1 cellular context compared by ENCODE assay signal in the genomic region with DNA sequence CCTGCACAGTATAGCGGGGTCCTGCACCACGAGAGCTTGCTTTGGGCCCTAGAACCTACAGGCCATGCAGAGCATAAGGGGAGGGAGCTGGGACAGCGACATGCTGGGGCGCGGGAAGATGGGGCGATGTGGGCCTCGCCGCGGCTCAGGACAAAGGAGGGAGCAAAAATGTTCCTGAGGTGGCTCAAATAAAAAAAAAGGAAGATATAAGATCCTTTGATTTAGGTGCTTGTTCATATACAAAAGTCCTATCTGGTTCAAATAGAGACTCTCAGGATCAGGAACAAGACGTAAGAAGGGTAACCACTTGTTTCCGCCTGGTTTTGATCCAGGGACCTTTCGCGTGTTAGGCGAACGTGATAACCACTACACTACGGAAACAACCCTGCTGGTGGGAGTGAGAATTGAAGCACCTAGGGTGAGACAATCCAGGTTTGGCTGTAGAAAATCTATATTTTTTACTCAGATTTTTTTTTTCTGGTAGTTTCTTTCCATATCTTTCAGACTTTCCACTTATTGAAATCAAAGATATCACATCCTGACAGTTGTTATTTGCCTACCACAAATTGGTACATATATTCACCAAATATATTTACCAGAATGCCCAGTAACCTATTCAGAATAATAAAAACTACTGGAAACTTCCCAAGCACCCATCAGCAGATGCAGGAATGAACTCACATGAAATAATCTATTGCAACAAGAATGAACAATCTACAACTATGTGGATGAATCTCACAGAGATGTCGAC.
TF ChIP-seq lines count a peak whose summit lies in the region.

No MANE protein-coding gene starts in this region.

TF ChIP-seq in HepG2, 621 proteins besides CTCF, POLR2A, EP300 and RAD21 (continued from another document and continues in another):
- TF ChIP-seq, protein P1, sequence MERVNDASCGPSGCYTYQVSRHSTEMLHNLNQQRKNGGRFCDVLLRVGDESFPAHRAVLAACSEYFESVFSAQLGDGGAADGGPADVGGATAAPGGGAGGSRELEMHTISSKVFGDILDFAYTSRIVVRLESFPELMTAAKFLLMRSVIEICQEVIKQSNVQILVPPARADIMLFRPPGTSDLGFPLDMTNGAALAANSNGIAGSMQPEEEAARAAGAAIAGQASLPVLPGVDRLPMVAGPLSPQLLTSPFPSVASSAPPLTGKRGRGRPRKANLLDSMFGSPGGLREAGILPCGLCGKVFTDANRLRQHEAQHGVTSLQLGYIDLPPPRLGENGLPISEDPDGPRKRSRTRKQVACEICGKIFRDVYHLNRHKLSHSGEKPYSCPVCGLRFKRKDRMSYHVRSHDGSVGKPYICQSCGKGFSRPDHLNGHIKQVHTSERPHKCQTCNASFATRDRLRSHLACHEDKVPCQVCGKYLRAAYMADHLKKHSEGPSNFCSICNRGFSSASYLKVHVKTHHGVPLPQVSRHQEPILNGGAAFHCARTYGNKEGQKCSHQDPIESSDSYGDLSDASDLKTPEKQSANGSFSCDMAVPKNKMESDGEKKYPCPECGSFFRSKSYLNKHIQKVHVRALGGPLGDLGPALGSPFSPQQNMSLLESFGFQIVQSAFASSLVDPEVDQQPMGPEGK (CRISPR knock-in tag; IDR thresholded peaks at IDR 0.05) = 0 out of 2 replicates have a peak, but pooled peaks have one; percentile 15
- TF ChIP-seq SKI (IDR thresholded peaks at IDR 0.05; ENCODE audit: partially characterized antibody) (no peak), ZNF235 (CRISPR knock-in tag; IDR thresholded peaks at IDR 0.05; ENCODE audit: borderline replicate concordance) (peak; percentile 33; the same call in 1 of the 2 replicates), CHD2 (IDR thresholded peaks at IDR 0.05; ENCODE audit: low read depth, low read length) (no peak), ISX (CRISPR knock-in tag; conservative IDR thresholded peaks at IDR 0.05) (no peak), ETV6 (CRISPR knock-in tag; conservative IDR thresholded peaks at IDR 0.05) (no peak), ZNF572 (CRISPR knock-in tag; IDR thresholded peaks at IDR 0.05) (no peak), ZNF343 (CRISPR knock-in tag; IDR thresholded peaks at IDR 0.05) (0 out of 2 replicates have a peak, but pooled peaks have one; percentile 25), NCOA5 (CRISPR knock-in tag; IDR thresholded peaks at IDR 0.05) (no peak), SSRP1 (CRISPR knock-in tag; IDR thresholded peaks at IDR 0.05) (peak; percentile 83; the same call in 1 of the 2 replicates), SP140L (CRISPR knock-in tag; IDR thresholded peaks at IDR 0.05; ENCODE audit: borderline replicate concordance) (peak; percentile 97; the same call in 1 of the 2 replicates), ZFX (CRISPR knock-in tag; IDR thresholded peaks at IDR 0.05; ENCODE audit: low read depth) (no peak), SRSF1 (optimal IDR thresholded peaks at IDR 0.05; ENCODE audit: low read depth, low read length) (no peak), HHEX (CRISPR knock-in tag; IDR thresholded peaks at IDR 0.05) (no peak), THAP11 (CRISPR knock-in tag; IDR thresholded peaks at IDR 0.05) (peak; percentile 76), ZNF501 (CRISPR knock-in tag; IDR thresholded peaks at IDR 0.05) (peak; percentile 18; the same call in 1 of the 2 replicates), ZNF792 (CRISPR knock-in tag; IDR thresholded peaks at IDR 0.05) (peak; percentile 89), ZSCAN25 (CRISPR knock-in tag; IDR thresholded peaks at IDR 0.05) (peak; percentile 27; the same call in 1 of the 2 replicates)
- TF ChIP-seq, protein P2, sequence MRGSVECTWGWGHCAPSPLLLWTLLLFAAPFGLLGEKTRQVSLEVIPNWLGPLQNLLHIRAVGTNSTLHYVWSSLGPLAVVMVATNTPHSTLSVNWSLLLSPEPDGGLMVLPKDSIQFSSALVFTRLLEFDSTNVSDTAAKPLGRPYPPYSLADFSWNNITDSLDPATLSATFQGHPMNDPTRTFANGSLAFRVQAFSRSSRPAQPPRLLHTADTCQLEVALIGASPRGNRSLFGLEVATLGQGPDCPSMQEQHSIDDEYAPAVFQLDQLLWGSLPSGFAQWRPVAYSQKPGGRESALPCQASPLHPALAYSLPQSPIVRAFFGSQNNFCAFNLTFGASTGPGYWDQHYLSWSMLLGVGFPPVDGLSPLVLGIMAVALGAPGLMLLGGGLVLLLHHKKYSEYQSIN (CRISPR knock-in tag; IDR thresholded peaks at IDR 0.05; ENCODE audit: borderline replicate concordance) = no peak
- TF ChIP-seq, protein P3, sequence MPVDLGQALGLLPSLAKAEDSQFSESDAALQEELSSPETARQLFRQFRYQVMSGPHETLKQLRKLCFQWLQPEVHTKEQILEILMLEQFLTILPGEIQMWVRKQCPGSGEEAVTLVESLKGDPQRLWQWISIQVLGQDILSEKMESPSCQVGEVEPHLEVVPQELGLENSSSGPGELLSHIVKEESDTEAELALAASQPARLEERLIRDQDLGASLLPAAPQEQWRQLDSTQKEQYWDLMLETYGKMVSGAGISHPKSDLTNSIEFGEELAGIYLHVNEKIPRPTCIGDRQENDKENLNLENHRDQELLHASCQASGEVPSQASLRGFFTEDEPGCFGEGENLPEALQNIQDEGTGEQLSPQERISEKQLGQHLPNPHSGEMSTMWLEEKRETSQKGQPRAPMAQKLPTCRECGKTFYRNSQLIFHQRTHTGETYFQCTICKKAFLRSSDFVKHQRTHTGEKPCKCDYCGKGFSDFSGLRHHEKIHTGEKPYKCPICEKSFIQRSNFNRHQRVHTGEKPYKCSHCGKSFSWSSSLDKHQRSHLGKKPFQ (CRISPR knock-in tag; IDR thresholded peaks at IDR 0.05; ENCODE audit: insufficient replicate concordance) = no peak
- TF ChIP-seq, protein P4, sequence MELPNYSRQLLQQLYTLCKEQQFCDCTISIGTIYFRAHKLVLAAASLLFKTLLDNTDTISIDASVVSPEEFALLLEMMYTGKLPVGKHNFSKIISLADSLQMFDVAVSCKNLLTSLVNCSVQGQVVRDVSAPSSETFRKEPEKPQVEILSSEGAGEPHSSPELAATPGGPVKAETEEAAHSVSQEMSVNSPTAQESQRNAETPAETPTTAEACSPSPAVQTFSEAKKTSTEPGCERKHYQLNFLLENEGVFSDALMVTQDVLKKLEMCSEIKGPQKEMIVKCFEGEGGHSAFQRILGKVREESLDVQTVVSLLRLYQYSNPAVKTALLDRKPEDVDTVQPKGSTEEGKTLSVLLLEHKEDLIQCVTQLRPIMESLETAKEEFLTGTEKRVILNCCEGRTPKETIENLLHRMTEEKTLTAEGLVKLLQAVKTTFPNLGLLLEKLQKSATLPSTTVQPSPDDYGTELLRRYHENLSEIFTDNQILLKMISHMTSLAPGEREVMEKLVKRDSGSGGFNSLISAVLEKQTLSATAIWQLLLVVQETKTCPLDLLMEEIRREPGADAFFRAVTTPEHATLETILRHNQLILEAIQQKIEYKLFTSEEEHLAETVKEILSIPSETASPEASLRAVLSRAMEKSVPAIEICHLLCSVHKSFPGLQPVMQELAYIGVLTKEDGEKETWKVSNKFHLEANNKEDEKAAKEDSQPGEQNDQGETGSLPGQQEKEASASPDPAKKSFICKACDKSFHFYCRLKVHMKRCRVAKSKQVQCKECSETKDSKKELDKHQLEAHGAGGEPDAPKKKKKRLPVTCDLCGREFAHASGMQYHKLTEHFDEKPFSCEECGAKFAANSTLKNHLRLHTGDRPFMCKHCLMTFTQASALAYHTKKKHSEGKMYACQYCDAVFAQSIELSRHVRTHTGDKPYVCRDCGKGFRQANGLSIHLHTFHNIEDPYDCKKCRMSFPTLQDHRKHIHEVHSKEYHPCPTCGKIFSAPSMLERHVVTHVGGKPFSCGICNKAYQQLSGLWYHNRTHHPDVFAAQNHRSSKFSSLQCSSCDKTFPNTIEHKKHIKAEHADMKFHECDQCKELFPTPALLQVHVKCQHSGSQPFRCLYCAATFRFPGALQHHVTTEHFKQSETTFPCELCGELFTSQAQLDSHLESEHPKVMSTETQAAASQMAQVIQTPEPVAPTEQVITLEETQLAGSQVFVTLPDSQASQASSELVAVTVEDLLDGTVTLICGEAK (IDR thresholded peaks at IDR 0.05) = no peak
- TF ChIP-seq, protein P4 (CRISPR knock-in tag; IDR thresholded peaks at IDR 0.05) = no peak; the same call in 1 of the 2 replicates
- TF ChIP-seq, protein P5, sequence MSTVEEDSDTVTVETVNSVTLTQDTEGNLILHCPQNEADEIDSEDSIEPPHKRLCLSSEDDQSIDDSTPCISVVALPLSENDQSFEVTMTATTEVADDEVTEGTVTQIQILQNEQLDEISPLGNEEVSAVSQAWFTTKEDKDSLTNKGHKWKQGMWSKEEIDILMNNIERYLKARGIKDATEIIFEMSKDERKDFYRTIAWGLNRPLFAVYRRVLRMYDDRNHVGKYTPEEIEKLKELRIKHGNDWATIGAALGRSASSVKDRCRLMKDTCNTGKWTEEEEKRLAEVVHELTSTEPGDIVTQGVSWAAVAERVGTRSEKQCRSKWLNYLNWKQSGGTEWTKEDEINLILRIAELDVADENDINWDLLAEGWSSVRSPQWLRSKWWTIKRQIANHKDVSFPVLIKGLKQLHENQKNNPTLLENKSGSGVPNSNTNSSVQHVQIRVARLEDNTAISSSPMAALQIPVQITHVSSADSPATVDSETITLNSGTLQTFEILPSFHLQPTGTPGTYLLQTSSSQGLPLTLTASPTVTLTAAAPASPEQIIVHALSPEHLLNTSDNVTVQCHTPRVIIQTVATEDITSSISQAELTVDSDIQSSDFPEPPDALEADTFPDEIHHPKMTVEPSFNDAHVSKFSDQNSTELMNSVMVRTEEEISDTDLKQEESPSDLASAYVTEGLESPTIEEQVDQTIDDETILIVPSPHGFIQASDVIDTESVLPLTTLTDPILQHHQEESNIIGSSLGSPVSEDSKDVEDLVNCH (CRISPR knock-in tag; IDR thresholded peaks at IDR 0.05) = no peak
- TF ChIP-seq, protein P6, sequence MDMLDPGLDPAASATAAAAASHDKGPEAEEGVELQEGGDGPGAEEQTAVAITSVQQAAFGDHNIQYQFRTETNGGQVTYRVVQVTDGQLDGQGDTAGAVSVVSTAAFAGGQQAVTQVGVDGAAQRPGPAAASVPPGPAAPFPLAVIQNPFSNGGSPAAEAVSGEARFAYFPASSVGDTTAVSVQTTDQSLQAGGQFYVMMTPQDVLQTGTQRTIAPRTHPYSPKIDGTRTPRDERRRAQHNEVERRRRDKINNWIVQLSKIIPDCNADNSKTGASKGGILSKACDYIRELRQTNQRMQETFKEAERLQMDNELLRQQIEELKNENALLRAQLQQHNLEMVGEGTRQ (IDR thresholded peaks at IDR 0.05; ENCODE audit: low read depth, low read length) = no peak
- TF ChIP-seq, protein P6 (CRISPR knock-in tag; IDR thresholded peaks at IDR 0.05; ENCODE audit: borderline replicate concordance) = no peak
- TF ChIP-seq, protein P7, sequence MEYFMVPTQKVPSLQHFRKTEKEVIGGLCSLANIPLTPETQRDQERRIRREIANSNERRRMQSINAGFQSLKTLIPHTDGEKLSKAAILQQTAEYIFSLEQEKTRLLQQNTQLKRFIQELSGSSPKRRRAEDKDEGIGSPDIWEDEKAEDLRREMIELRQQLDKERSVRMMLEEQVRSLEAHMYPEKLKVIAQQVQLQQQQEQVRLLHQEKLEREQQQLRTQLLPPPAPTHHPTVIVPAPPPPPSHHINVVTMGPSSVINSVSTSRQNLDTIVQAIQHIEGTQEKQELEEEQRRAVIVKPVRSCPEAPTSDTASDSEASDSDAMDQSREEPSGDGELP (IDR thresholded peaks at IDR 0.05; ENCODE audit: borderline replicate concordance, low read depth) = peak; percentile 21; the same call in 1 of the 2 replicates
